In the genomic region with DNA sequence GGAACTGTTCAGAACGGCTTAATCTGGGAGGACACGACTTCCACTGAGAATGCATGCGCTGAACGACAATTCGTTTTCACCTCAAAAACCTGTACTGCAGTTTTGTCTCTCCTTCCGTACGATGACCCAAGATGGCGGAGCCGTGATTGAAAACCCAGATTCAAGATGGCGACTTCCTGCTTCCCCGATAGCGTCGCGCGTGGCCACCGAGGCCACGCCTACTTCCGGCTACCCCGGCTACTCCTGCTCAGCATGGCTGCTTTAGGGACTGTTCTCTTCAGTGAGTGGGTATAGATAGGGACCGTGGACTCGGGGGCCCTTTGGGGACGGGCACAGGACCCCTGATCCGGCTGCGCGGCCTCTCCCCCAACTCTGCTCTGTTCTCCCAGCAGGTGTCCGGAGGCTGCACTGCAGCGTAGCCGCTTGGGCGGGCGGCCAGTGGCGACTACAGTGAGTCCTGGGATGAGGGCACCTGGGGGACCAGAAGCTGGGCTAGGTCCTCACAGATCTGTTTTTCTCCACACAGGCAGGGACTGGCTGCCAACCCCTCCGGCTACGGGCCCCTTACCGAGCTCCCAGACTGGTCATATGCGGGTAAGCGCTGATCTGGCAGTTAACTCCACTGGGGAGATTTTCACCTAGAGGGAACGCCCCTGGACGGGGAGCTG, we compare ENCODE assay signal across 8 cellular contexts. TPM values are rescaled to one million over a fixed set of nuclear protein-coding genes. Genes with fewer than 3 reads are reported as not detected.
A peak's percentile ranks its signal among the peaks of the same experiment; 100 is the strongest.
DNase-seq lines count a peak whose midpoint lies in the region; ATAC-seq and TF ChIP-seq lines count a peak whose summit lies in the region.

A gene (plus strand): TSS at position 227 of the 668 bp plus-strand sequence. CDS start 26 bp downstream, at position 253.

- H3K27ac ChIP-seq in caudate nucleus (ENCODE audit: low read depth, low read length): peak within 1 kb of the TSS; percentile 84

- CTCF ChIA-PET in AG04449 (lab: Yijun Ruan, JAX) (interaction anchor here (0.8 to 5.8 kb wide), 14 partner anchors 9 to 274 kb away, joined by 3 to 66 read pairs (median 4); no protein-coding TSS in a partner anchor), activated B cell treated with CpG ODN at 0.5 μM for 24 hours (lab: Charles Lee) (interaction anchor here (1.1 to 2.6 kb wide), 7 partner anchors 23 to 273 kb away, joined by 3 to 10 read pairs (median 4); a partner anchor contains a TSS)

- TF ChIP-seq CTCF in AG04449 (IDR thresholded peaks at IDR 0.05; ENCODE audit: insufficient read depth, low read length, missing control alignments) (no peak), activated B cell treated with CpG ODN at 0.5 μM for 24 hours (IDR thresholded peaks at IDR 0.05) (no peak)

- peak within 1 kb of the TSS; percentile 93 for H3K4me3 Mint-ChIP-seq in activated B cell treated with CpG ODN at 0.5 μM for 24 hours

- peak within 1 kb of the TSS; percentile 94 for H3K4me3 ChIP-seq in AG04449 (ENCODE audit: low read depth, low read length)

- no peaks in the 10 kb centered on the region for H3K9me3 Mint-ChIP-seq in activated B cell treated with CpG ODN at 0.5 μM for 24 hours

- H3K27me3 Mint-ChIP-seq in activated B cell treated with CpG ODN at 0.5 μM for 24 hours: no peaks in the 10 kb centered on the region

- H3K27ac Mint-ChIP-seq in activated B cell treated with CpG ODN at 0.5 μM for 24 hours: peak within 1 kb of the TSS; percentile 97

- DNase-seq in AG04449 (ENCODE audit: low read depth, low spot score) (no peak), NCI-H2227 treated with DMSO at 0.1 percent for 48 hours (lab: John Stamatoyannopoulos, UW) (peak; percentile 91), activated B cell treated with CpG ODN at 0.5 μM for 24 hours (peak; percentile 76), caudate nucleus (lab: John Stamatoyannopoulos, UW) (peak in 58 of 61 donors; percentile 53 to 95 (median 85)), islet precursor cell (peak; percentile 92)
- peak; percentile 80 to 84 (median 83) for DNase-seq in stimulated activated CD4-positive, alpha-beta T cell treated with anti-CD3 and anti-CD28 coated beads, Interleukin-12 subunit alpha, Interleukin-12 subunit beta, amount 100 ng/mL, for 48 hours (ENCODE audit: low read depth in 2 of 3, low spot score in 1 of 3)

- intact Hi-C loops in activated B cell treated with CpG ODN at 0.5 μM for 24 hours (cut with micrococcal nuclease): loop anchor here (1.0 kb wide), 4 partner anchors 8 to 273 kb away; a partner anchor contains a TSS

- ATAC-seq in GM18873 (IDR thresholded peaks at IDR 0.05; ENCODE audit: low FRiP score, unreplicated experiment) (peak; percentile 83), HG03139 (IDR thresholded peaks at IDR 0.05; ENCODE audit: unreplicated experiment) (peak; percentile 94), activated B cell treated with CpG ODN at 0.5 μM for 24 hours (ENCODE audit: low read depth) (peak; percentile 94)

- peaks cover 27% of the 10 kb centered on the region for H3K4me1 Mint-ChIP-seq in activated B cell treated with CpG ODN at 0.5 μM for 24 hours

- peaks cover 42% of the 10 kb centered on the region for H3K36me3 Mint-ChIP-seq in activated B cell treated with CpG ODN at 0.5 μM for 24 hours (ENCODE audit: low read depth)

- POLR2A ChIA-PET in AG04449 (lab: Yijun Ruan, JAX): interaction anchor here (1.1 to 1.6 kb wide), 3 partner anchors 9 to 23 kb away, joined by 3 to 7 read pairs (median 5); no protein-coding TSS in a partner anchor
- POLR2A ChIA-PET in activated B cell treated with CpG ODN at 0.5 μM for 24 hours (lab: Charles Lee): interaction anchor here (0.5 to 3.6 kb wide), 17 partner anchors 9 to 177 kb away, joined by 3 to 29 read pairs (median 6); a partner anchor contains a TSS

RNA-seq across cellular contexts. Expression of the gene that starts here (rescaled TPM):
- total RNA-seq in activated B cell treated with CpG ODN at 0.5 μM for 24 hours: 142 and 150 TPM in 2 replicates
